ENCODE assay signal across 25 cellular contexts in genomic region chr4:144712775-144713174, GRCh38.
DNase-seq lines count a peak whose midpoint lies in the region; ATAC-seq, FAIRE-seq and TF ChIP-seq lines count a peak whose summit lies in the region.
"Had no signal": no experiment of that assay in that cellular context is flagged by ENCODE, and none has a peak within 500 bp of the region (broad histone marks: within the 10 kb centered on the region; RNA-seq: fewer than 3 reads in every experiment).

No MANE protein-coding gene starts in this region.

- H3K9me3 Mint-ChIP-seq in activated T-helper 1 cell treated with anti-CD3 and anti-CD28 coated beads, Interleukin-12 subunit alpha, Interleukin-12 subunit beta, Interleukin-2, Interleukin-4 antibody, amounts not matched to agents 30 ng/mL and 10 ng/mL and 1 ng/mL, durations not matched to agents 14 hours and 24 hours and 36 hours = no peaks in the 10 kb centered on the region
- H3K9me3 Mint-ChIP-seq: activated T-cell treated with anti-CD3 and anti-CD28 coated beads, Interleukin-2, amount 50 U/mL, for 72 hours; natural killer cell treated with Interleukin-12 subunit alpha and Interleukin-12 subunit beta and Interleukin-15 and Interleukin-18, amount 100 ng/mL, for 72 hours; T-helper 1 cell treated with Interleukin-12 subunit alpha and Interleukin-12 subunit beta and Interleukin-4 antibody, amounts not matched to agents 30 μg/mL and 1 μg/mL, for 36 hours had no signal

- H3K36me3 ChIP-seq in pancreas (no peaks in the 10 kb centered on the region), SJCRH30 (peaks cover 98% of the 10 kb centered on the region)
- H3K36me3 ChIP-seq: ascending aorta, esophagus squamous epithelium, heart left ventricle, transverse colon had no signal

- H3K4me1 ChIP-seq in pancreas (peaks cover 0 to 20% (median 13%) of the 10 kb centered on the region in 3 donors), SJCRH30 (peaks cover 3% of the 10 kb centered on the region; the same call in 1 of the 2 replicates)
- H3K4me1 ChIP-seq: ascending aorta, esophagus squamous epithelium had no signal

- H3K27me3 ChIP-seq in dorsolateral prefrontal cortex (no peaks in the 10 kb centered on the region), pancreas (no peaks in the 10 kb centered on the region), SJCRH30 (no peaks in the 10 kb centered on the region)
- H3K27me3 ChIP-seq: ascending aorta, esophagus squamous epithelium, heart left ventricle, transverse colon had no signal

- H3K36me3 Mint-ChIP-seq in activated T-helper 1 cell treated with anti-CD3 and anti-CD28 coated beads, Interleukin-12 subunit alpha, Interleukin-12 subunit beta, Interleukin-2, Interleukin-4 antibody, amounts not matched to agents 30 ng/mL and 10 ng/mL and 1 ng/mL, durations not matched to agents 14 hours and 24 hours and 36 hours (ENCODE audit: low read depth) = no peaks in the 10 kb centered on the region
- H3K36me3 Mint-ChIP-seq: natural killer cell treated with Interleukin-12 subunit alpha and Interleukin-12 subunit beta and Interleukin-15 and Interleukin-18, amount 100 ng/mL, for 72 hours had no signal

- no peak for TF ChIP-seq CTCF in dorsolateral prefrontal cortex (IDR thresholded peaks at IDR 0.05 in 54 of 56, conservative IDR thresholded peaks at IDR 0.05 in 2 of 56; ENCODE audit: low read depth in 1 of 56, partially characterized antibody in 56 of 56)
- no peak for TF ChIP-seq CTCF in pancreas (IDR thresholded peaks at IDR 0.05)

- H3K4me1 Mint-ChIP-seq in activated T-helper 1 cell treated with anti-CD3 and anti-CD28 coated beads, Interleukin-12 subunit alpha, Interleukin-12 subunit beta, Interleukin-2, Interleukin-4 antibody, amounts not matched to agents 30 ng/mL and 10 ng/mL and 1 ng/mL, durations not matched to agents 14 hours and 24 hours and 36 hours (ENCODE audit: low read depth) = no peaks in the 10 kb centered on the region

- H3K27ac ChIP-seq in dorsolateral prefrontal cortex (peak overlapping the region in 47 of 59 donors; percentile 3 to 96 (median 89)), pancreas (no peak overlapping the region), SJCRH30 (no peak overlapping the region)
- H3K27ac ChIP-seq: ascending aorta, esophagus squamous epithelium, heart left ventricle, transverse colon had no signal

- WGBS in pancreas, 2 donors = 11 to 13% methylated on average over 3 of the region's 3 CpGs

- DNase-seq in EH (ENCODE audit: low read depth) (peak; percentile 75), NCI-H69 (lab: John Stamatoyannopoulos, UW) (peak; percentile 37), dorsolateral prefrontal cortex (no peak), pancreas (peak in 2 of 6 donors; percentile 31 to 42), SJCRH30 (no peak), posterior cingulate gyrus (no peak), NCI-H2107 treated with DMSO at 0.1 percent for 48 hours (lab: John Stamatoyannopoulos, UW; ENCODE audit: unreplicated experiment) (no peak)
- no peak for DNase-seq in activated T-helper 1 cell treated with anti-CD3 and anti-CD28 coated beads, Interleukin-12 subunit alpha, Interleukin-12 subunit beta, Interleukin-2, Interleukin-4 antibody, amounts not matched to agents 30 ng/mL and 10 ng/mL and 1 ng/mL, durations not matched to agents 14 hours and 24 hours and 36 hours (ENCODE audit: low spot score)
- DNase-seq: activated CD4-positive, alpha-beta T cell treated with anti-CD3 and anti-CD28 coated beads for 4 hours; activated naive CD4-positive, alpha-beta T cell treated with anti-CD3 and anti-CD28 coated beads, Interleukin-2, amount 50 U/mL, for 16 hours; activated T-cell treated with anti-CD3 and anti-CD28 coated beads, Interleukin-2, amount 50 U/mL, for 72 hours; esophagus squamous epithelium; heart left ventricle; KG1; midbrain; NCI-H2029; NCI-H226; right cardiac atrium; transverse colon had no signal

- H3K27ac Mint-ChIP-seq in activated T-helper 1 cell treated with anti-CD3 and anti-CD28 coated beads, Interleukin-12 subunit alpha, Interleukin-12 subunit beta, Interleukin-2, Interleukin-4 antibody, amounts not matched to agents 30 ng/mL and 10 ng/mL and 1 ng/mL, durations not matched to agents 14 hours and 24 hours and 36 hours = no peak overlapping the region
- H3K27ac Mint-ChIP-seq: activated T-cell treated with anti-CD3 and anti-CD28 coated beads, Interleukin-2, amount 50 U/mL, for 72 hours; B cell; natural killer cell treated with Interleukin-12 subunit alpha and Interleukin-12 subunit beta and Interleukin-15 and Interleukin-18, amount 100 ng/mL, for 72 hours; T-helper 1 cell treated with Interleukin-12 subunit alpha and Interleukin-12 subunit beta and Interleukin-4 antibody, amounts not matched to agents 30 μg/mL and 1 μg/mL, for 36 hours had no signal

- intact Hi-C loops in dorsolateral prefrontal cortex (cut with DNase I) (no loop called here), pancreas (cut with DNase I) (no loop called here), posterior cingulate gyrus (cut with DNase I) (loop anchor here (5.0 kb wide), 1 partner anchor 65 kb away; the partner anchor contains the start of gene HHIP)
- intact Hi-C loops in activated T-helper 1 cell treated with anti-CD3 and anti-CD28 coated beads, Interleukin-12 subunit alpha, Interleukin-12 subunit beta, Interleukin-2, Interleukin-4 antibody, amounts not matched to agents 30 ng/mL and 10 ng/mL and 1 ng/mL, durations not matched to agents 14 hours and 24 hours and 36 hours (cut with micrococcal nuclease) = no loop called here

- FAIRE-seq in pancreas (lab: Jason Lieb, UNC) = no peak
- FAIRE-seq: H54 had no signal

- H3K4me3 ChIP-seq in dorsolateral prefrontal cortex (no peak overlapping the region), pancreas (no peak overlapping the region), SJCRH30 (no peak overlapping the region)
- H3K4me3 ChIP-seq: ascending aorta, esophagus squamous epithelium, heart left ventricle, transverse colon had no signal

- ATAC-seq in pancreas = peak; percentile 82 to 92 (median 89)
- ATAC-seq: activated T-cell treated with anti-CD3 and anti-CD28 coated beads, Interleukin-2, amount 50 U/mL, for 72 hours; heart left ventricle; left lobe of liver; natural killer cell treated with Interleukin-12 subunit alpha and Interleukin-12 subunit beta and Interleukin-15 and Interleukin-18, amount 100 ng/mL, for 72 hours; right cardiac atrium had no signal

- no peaks in the 10 kb centered on the region for H3K9me3 ChIP-seq in pancreas
- no peaks in the 10 kb centered on the region for H3K9me3 ChIP-seq in SJCRH30 (replicated peaks)
- H3K9me3 ChIP-seq: ascending aorta, esophagus squamous epithelium, heart left ventricle, transverse colon had no signal

- H3K4me3 Mint-ChIP-seq in activated T-helper 1 cell treated with anti-CD3 and anti-CD28 coated beads, Interleukin-12 subunit alpha, Interleukin-12 subunit beta, Interleukin-2, Interleukin-4 antibody, amounts not matched to agents 30 ng/mL and 10 ng/mL and 1 ng/mL, durations not matched to agents 14 hours and 24 hours and 36 hours = no peak overlapping the region
- H3K4me3 Mint-ChIP-seq: activated T-cell treated with anti-CD3 and anti-CD28 coated beads, Interleukin-2, amount 50 U/mL, for 72 hours; B cell; natural killer cell treated with Interleukin-12 subunit alpha and Interleukin-12 subunit beta and Interleukin-15 and Interleukin-18, amount 100 ng/mL, for 72 hours; T-helper 1 cell treated with Interleukin-12 subunit alpha and Interleukin-12 subunit beta and Interleukin-4 antibody, amounts not matched to agents 30 μg/mL and 1 μg/mL, for 36 hours had no signal

- H3K27me3 Mint-ChIP-seq in activated T-helper 1 cell treated with anti-CD3 and anti-CD28 coated beads, Interleukin-12 subunit alpha, Interleukin-12 subunit beta, Interleukin-2, Interleukin-4 antibody, amounts not matched to agents 30 ng/mL and 10 ng/mL and 1 ng/mL, durations not matched to agents 14 hours and 24 hours and 36 hours (ENCODE audit: insufficient read depth) = no peaks in the 10 kb centered on the region

Comparison
In these comparisons a context has a peak if more than half of its experiments do, and no peak if none do; other contexts are left out.
1. DNase-seq: peak in EH (single experiment) and NCI-H69 (single experiment); none in dorsolateral prefrontal cortex (0 of 10), activated T-helper 1 cell treated with anti-CD3 and anti-CD28 coated beads, Interleukin-12 subunit alpha, Interleukin-12 subunit beta, Interleukin-2, Interleukin-4 antibody, amounts not matched to agents 30 ng/mL and 10 ng/mL and 1 ng/mL, durations not matched to agents 14 hours and 24 hours and 36 hours (single experiment), SJCRH30 (0 of 2), posterior cingulate gyrus (0 of 10) and NCI-H2107 treated with DMSO at 0.1 percent for 48 hours (single experiment).
2. H3K27ac ChIP-seq: peak in dorsolateral prefrontal cortex (47 of 59); none in pancreas (0 of 4) and SJCRH30 (single experiment).